Comparison of ENCODE assay signal across 31 cellular contexts in genomic region chr2:95500854-95501253, GRCh38. TPM values are rescaled to one million over a fixed set of nuclear protein-coding genes. Genes with fewer than 3 reads are reported as not detected.
"Had no signal": no experiment of that assay in that cellular context is flagged by ENCODE, and none has a peak within 500 bp of the region (broad histone marks: within the 10 kb centered on the region; RNA-seq: fewer than 3 reads in every experiment).

No MANE protein-coding gene starts in this region.

- H3K4me3 ChIP-seq: stomach, suprapubic skin, testis, thoracic aorta, thyroid gland, tibial artery, tibial nerve, transverse colon, upper lobe of left lung, upper lobe of right lung, uterus, vagina had no signal

- H3K4me1 ChIP-seq: suprapubic skin, testis, thyroid gland, tibial artery, tibial nerve, transverse colon, upper lobe of left lung, upper lobe of right lung, uterus, vagina had no signal

- H3K36me3 ChIP-seq: stomach, suprapubic skin, thoracic aorta, thyroid gland, tibial artery, tibial nerve, transverse colon, upper lobe of left lung, upper lobe of right lung, uterus, vagina had no signal

- DNase-seq: stimulated activated CD4-positive, alpha-beta T cell treated with anti-CD3 and anti-CD28 coated beads, Interleukin-2, amount 100 ng/mL, for 48 hours; stimulated activated CD4-positive, alpha-beta T cell treated with anti-CD3 and anti-CD28 coated beads, Interleukin-4, amount 100 ng/mL, for 1 hour; stimulated activated CD4-positive, alpha-beta T cell treated with anti-CD3 and anti-CD28 coated beads, Interleukin-4, amount 100 ng/mL, for 24 hours; stimulated activated CD4-positive, alpha-beta T cell treated with anti-CD3 and anti-CD28 coated beads, Interleukin-4, amount 100 ng/mL, for 4 hours; stimulated activated CD8-positive, alpha-beta memory T cell treated with anti-CD3 and anti-CD28 coated beads, Interleukin-4, amount 100 ng/mL, for 48 hours; stimulated activated naive B cell treated with anti-CD40 and anti-IgM and Interleukin-4, amounts not matched to agents 10 μg/mL and 1 μg/mL and 100 μg/mL, for 72 hours; stimulated activated naive CD4-positive, alpha-beta T cell; stimulated activated naive CD4-positive, alpha-beta T cell treated with Interleukin-2 at 50 U/mL for 16 hours; stimulated activated naive CD8-positive, alpha-beta T cell treated with anti-CD3 and anti-CD28 coated beads, Interleukin-15, amount 100 ng/mL, for 72 hours; stimulated activated naive CD8-positive, alpha-beta T cell treated with anti-CD3 and anti-CD28 coated beads, Interleukin-15, Interleukin-2, amounts not matched to agents 100 U/mL and 50 U/mL, for 24 hours; stomach; substantia nigra; testis; thyroid gland; tibial artery; transverse colon; trophoblast cell; upper lobe of right lung; uterus had no signal

- ATAC-seq: stimulated activated effector memory CD8-positive, alpha-beta T cell treated with anti-CD3 and anti-CD28 coated beads, Interleukin-12 subunit alpha, Interleukin-12 subunit beta, amount 100 ng/mL, for 72 hours; stimulated activated memory B cell treated with anti-CD40 and anti-IgM and Interleukin-4, amounts not matched to agents 10 μg/mL and 1 μg/mL and 100 μg/mL, for 72 hours; stimulated activated naive B cell treated with anti-CD40 and anti-IgM and Interleukin-4, amounts not matched to agents 10 μg/mL and 1 μg/mL and 100 μg/mL, for 72 hours; stimulated activated naive CD8-positive, alpha-beta T cell treated with anti-CD3 and anti-CD28 coated beads, Interleukin-15, amount 100 ng/mL, for 72 hours; stimulated activated naive CD8-positive, alpha-beta T cell treated with anti-CD3 and anti-CD28 coated beads, Interleukin-15, Interleukin-2, amounts not matched to agents 100 U/mL and 50 U/mL, for 24 hours; upper lobe of right lung had no signal

- FAIRE-seq: urothelium cell line had no signal

- H3K27ac ChIP-seq: suprapubic skin, testis, thoracic aorta, thyroid gland, tibial artery, tibial nerve, transverse colon, upper lobe of left lung, upper lobe of right lung, uterus, vagina had no signal

- H3K9me3 ChIP-seq: stomach, suprapubic skin, testis, thoracic aorta, thyroid gland, tibial artery, tibial nerve, transverse colon, upper lobe of left lung, upper lobe of right lung, uterus, vagina had no signal

- H3K27me3 ChIP-seq: stomach, suprapubic skin, testis, thyroid gland, tibial artery, tibial nerve, transverse colon, upper lobe of left lung, upper lobe of right lung, uterus, vagina had no signal

RNA-seq across cellular contexts. Expression of gene TRIM43B, which starts 16.3 kb away (rescaled TPM):
- total RNA-seq: stomach, subcutaneous adipose tissue, suprapubic skin, temporal lobe, thoracic aorta, thyroid gland, tibial nerve, transverse colon, upper lobe of left lung, upper lobe of right lung, ureter, urinary bladder, uterus, vagina had no signal
- polyA plus RNA-seq: stomach, urinary bladder had no signal
